6 cellular contexts compared by ENCODE assay signal in genomic region chr4:24188459-24188858, GRCh38.
"Had no signal": no experiment of that assay in that cellular context is flagged by ENCODE, and none has a peak within 500 bp of the region (broad histone marks: within the 10 kb centered on the region; RNA-seq: fewer than 3 reads in every experiment).

No MANE protein-coding gene starts in this region.

- DNase-seq: H9, HCEC 1CT, KBM-7 had no signal

- H2AFZ ChIP-seq: GM23338 had no signal

- H3K4me3 ChIP-seq: GM23338 had no signal

- ATAC-seq: GM23338, HepG2 had no signal

- H3K27ac ChIP-seq: HL-60 had no signal

- H3K4me2 ChIP-seq: GM23338 had no signal
